ENCODE assay signal across 1 cellular context in the genomic region with DNA sequence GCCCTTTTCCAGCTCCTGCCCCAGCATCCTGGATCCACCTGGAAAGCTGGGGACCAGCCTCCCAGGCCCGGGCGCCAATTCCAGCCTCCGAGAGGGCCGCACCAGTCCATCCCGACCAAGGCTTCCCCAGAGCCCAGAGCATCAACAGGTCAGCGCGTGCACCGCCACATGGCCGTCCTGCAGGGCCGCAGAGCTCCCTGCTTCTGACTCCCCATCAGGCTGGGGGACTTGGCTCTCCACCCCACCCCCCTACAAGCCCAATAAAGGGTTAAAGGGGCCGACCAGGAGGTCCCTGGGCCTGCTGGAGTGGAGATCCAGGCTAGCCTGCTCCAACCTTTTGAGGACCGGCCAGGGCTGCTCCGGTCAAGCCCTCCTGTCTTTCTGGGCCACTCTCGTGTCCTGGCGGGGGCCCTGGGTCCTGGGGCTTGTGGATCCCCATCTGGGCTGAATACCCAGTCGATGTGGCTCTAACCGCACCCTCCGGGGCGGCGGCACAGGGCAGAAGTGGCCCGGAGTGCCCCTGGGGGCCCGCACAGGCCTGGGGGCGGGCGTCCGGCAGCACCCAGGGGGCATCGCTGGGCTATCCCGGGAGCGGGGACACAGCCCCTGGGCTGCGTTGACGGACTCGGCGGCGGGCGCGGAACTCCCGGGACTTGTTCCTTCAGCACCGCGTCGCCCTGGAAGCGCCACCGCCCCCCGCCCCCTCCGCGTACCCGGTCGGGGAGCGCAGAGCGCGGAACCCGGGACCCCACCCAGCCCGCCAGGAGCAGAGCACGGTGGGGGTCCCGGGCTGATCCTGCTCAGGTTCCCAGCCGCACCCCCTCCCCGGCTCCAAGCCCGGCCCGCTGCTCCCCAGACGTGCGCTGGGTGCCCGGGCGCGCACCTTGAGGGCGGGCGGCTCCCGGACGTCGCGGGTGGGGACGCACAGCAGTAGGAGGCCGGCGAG.
TF ChIP-seq lines count a peak whose summit lies in the region.

No MANE protein-coding gene starts in this region.

TF ChIP-seq in HepG2, 621 proteins besides CTCF, POLR2A, EP300 and RAD21 (continued from another document and continues in another):
- TF ChIP-seq NFAT5 (CRISPR knock-in tag; IDR thresholded peaks at IDR 0.05) (no peak), PCBP1 (IDR thresholded peaks at IDR 0.05; ENCODE audit: borderline replicate concordance, low read depth, low read length) (no peak), ZNF652 (CRISPR knock-in tag; IDR thresholded peaks at IDR 0.05; ENCODE audit: borderline replicate concordance, low read depth) (0 out of 2 replicates have a peak, but pooled peaks have one; percentile 44), ZNF260 (CRISPR knock-in tag; IDR thresholded peaks at IDR 0.05; ENCODE audit: borderline replicate concordance, low read depth) (no peak), ZFAT (CRISPR knock-in tag; conservative IDR thresholded peaks at IDR 0.05) (no peak), BRF2 (CRISPR knock-in tag; IDR thresholded peaks at IDR 0.05) (no peak), ZNF703 (CRISPR knock-in tag; IDR thresholded peaks at IDR 0.05; ENCODE audit: borderline replicate concordance) (no peak), MIER2 (CRISPR knock-in tag; IDR thresholded peaks at IDR 0.05) (no peak), SATB2 (CRISPR knock-in tag; IDR thresholded peaks at IDR 0.05) (no peak), HOXA5 (CRISPR knock-in tag; IDR thresholded peaks at IDR 0.05) (no peak), ZNF83 (CRISPR knock-in tag; IDR thresholded peaks at IDR 0.05; ENCODE audit: borderline replicate concordance) (no peak), FLYWCH1 (CRISPR knock-in tag; IDR thresholded peaks at IDR 0.05) (no peak), ZNF24 (IDR thresholded peaks at IDR 0.05) (no peak), NR3C1 (CRISPR knock-in tag; IDR thresholded peaks at IDR 0.05) (no peak), KDM5B (CRISPR knock-in tag; IDR thresholded peaks at IDR 0.05; ENCODE audit: borderline replicate concordance) (peak; percentile 42; the same call in 1 of the 2 replicates), MTERF4 (CRISPR knock-in tag; IDR thresholded peaks at IDR 0.05) (0 out of 2 replicates have a peak, but pooled peaks have one; percentile 63), CENPX (CRISPR knock-in tag; IDR thresholded peaks at IDR 0.05) (no peak), NFKBIZ (CRISPR knock-in tag; IDR thresholded peaks at IDR 0.05) (no peak), ZBTB20 (CRISPR knock-in tag; IDR thresholded peaks at IDR 0.05; ENCODE audit: borderline replicate concordance, low read depth) (no peak), REPIN1 (CRISPR knock-in tag; IDR thresholded peaks at IDR 0.05; ENCODE audit: borderline replicate concordance, low read depth) (no peak), KAT2B (IDR thresholded peaks at IDR 0.05; ENCODE audit: borderline replicate concordance, low read depth, low read length) (no peak), HNRNPH1 (optimal IDR thresholded peaks at IDR 0.05; ENCODE audit: low read depth, low read length) (no peak), SP1 (IDR thresholded peaks at IDR 0.05) (no peak), SP1 (CRISPR knock-in tag; IDR thresholded peaks at IDR 0.05) (no peak), NFYC (CRISPR knock-in tag; IDR thresholded peaks at IDR 0.05) (no peak), ZSCAN31 (CRISPR knock-in tag; IDR thresholded peaks at IDR 0.05; ENCODE audit: low read depth) (no peak), MIXL1 (CRISPR knock-in tag; IDR thresholded peaks at IDR 0.05) (no peak), ZNF792 (CRISPR knock-in tag; IDR thresholded peaks at IDR 0.05) (no peak), ZNF672 (CRISPR knock-in tag; IDR thresholded peaks at IDR 0.05) (no peak), ZNF264 (CRISPR knock-in tag; IDR thresholded peaks at IDR 0.05) (no peak), ZSCAN25 (CRISPR knock-in tag; IDR thresholded peaks at IDR 0.05) (peak; percentile 61), ZNF274 (CRISPR knock-in tag; IDR thresholded peaks at IDR 0.05) (no peak; the same call in none of the 2 replicates), SALL1 (CRISPR knock-in tag; IDR thresholded peaks at IDR 0.05) (0 out of 2 replicates have a peak, but pooled peaks have one; percentile 23), ZNF224 (CRISPR knock-in tag; IDR thresholded peaks at IDR 0.05) (no peak), RFXAP (CRISPR knock-in tag; IDR thresholded peaks at IDR 0.05; ENCODE audit: borderline replicate concordance) (no peak), AGO2 (optimal IDR thresholded peaks at IDR 0.05; ENCODE audit: low read depth, low read length) (no peak), ZNF180 (CRISPR knock-in tag; IDR thresholded peaks at IDR 0.05; ENCODE audit: borderline replicate concordance, low read depth) (no peak), MATR3 (CRISPR knock-in tag; IDR thresholded peaks at IDR 0.05) (no peak)
- TF ChIP-seq, protein P1, sequence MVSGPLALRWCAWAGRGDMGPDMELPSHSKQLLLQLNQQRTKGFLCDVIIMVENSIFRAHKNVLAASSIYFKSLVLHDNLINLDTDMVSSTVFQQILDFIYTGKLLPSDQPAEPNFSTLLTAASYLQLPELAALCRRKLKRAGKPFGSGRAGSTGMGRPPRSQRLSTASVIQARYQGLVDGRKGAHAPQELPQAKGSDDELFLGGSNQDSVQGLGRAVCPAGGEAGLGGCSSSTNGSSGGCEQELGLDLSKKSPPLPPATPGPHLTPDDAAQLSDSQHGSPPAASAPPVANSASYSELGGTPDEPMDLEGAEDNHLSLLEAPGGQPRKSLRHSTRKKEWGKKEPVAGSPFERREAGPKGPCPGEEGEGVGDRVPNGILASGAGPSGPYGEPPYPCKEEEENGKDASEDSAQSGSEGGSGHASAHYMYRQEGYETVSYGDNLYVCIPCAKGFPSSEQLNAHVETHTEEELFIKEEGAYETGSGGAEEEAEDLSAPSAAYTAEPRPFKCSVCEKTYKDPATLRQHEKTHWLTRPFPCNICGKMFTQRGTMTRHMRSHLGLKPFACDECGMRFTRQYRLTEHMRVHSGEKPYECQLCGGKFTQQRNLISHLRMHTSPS (CRISPR knock-in tag; IDR thresholded peaks at IDR 0.05; ENCODE audit: low read depth): no peak
- TF ChIP-seq, protein P2, sequence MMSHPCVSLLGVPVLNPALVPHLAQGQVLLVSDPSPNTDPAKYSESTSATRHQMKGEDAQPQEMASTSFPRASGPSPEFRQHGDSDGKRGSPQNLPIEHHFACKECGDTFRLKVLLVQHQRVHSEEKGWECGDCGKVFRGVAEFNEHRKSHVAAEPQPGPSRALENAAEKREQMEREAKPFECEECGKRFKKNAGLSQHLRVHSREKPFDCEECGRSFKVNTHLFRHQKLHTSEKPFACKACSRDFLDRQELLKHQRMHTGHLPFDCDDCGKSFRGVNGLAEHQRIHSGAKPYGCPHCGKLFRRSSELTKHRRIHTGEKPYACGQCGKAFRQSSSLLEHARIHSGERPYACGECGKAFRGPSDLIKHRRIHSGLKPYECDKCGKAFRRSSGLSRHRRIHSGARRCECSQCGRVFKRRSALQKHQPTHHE (CRISPR knock-in tag; IDR thresholded peaks at IDR 0.05; ENCODE audit: borderline replicate concordance): no peak
- TF ChIP-seq, protein P3, sequence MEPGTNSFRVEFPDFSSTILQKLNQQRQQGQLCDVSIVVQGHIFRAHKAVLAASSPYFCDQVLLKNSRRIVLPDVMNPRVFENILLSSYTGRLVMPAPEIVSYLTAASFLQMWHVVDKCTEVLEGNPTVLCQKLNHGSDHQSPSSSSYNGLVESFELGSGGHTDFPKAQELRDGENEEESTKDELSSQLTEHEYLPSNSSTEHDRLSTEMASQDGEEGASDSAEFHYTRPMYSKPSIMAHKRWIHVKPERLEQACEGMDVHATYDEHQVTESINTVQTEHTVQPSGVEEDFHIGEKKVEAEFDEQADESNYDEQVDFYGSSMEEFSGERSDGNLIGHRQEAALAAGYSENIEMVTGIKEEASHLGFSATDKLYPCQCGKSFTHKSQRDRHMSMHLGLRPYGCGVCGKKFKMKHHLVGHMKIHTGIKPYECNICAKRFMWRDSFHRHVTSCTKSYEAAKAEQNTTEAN (CRISPR knock-in tag; conservative IDR thresholded peaks at IDR 0.05): no peak
- TF ChIP-seq, protein P4, sequence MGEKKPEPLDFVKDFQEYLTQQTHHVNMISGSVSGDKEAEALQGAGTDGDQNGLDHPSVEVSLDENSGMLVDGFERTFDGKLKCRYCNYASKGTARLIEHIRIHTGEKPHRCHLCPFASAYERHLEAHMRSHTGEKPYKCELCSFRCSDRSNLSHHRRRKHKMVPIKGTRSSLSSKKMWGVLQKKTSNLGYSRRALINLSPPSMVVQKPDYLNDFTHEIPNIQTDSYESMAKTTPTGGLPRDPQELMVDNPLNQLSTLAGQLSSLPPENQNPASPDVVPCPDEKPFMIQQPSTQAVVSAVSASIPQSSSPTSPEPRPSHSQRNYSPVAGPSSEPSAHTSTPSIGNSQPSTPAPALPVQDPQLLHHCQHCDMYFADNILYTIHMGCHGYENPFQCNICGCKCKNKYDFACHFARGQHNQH (CRISPR knock-in tag; IDR thresholded peaks at IDR 0.05): no peak
- TF ChIP-seq, protein P5, sequence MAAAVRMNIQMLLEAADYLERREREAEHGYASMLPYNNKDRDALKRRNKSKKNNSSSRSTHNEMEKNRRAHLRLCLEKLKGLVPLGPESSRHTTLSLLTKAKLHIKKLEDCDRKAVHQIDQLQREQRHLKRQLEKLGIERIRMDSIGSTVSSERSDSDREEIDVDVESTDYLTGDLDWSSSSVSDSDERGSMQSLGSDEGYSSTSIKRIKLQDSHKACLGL (CRISPR knock-in tag; IDR thresholded peaks at IDR 0.05): no peak; the same call in 1 of the 2 replicates
- TF ChIP-seq, protein P6, sequence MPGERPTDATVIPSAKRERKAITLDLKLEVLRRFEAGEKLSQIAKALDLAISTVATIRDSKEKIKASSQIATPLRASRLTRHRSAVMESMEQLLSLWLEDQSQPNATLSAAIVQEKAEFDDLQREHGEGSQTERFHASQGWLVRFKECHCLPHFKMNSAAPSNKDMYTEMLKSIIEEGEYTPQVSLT (CRISPR knock-in tag; IDR thresholded peaks at IDR 0.05; ENCODE audit: borderline replicate concordance, low read depth): no peak
- TF ChIP-seq, protein P7, sequence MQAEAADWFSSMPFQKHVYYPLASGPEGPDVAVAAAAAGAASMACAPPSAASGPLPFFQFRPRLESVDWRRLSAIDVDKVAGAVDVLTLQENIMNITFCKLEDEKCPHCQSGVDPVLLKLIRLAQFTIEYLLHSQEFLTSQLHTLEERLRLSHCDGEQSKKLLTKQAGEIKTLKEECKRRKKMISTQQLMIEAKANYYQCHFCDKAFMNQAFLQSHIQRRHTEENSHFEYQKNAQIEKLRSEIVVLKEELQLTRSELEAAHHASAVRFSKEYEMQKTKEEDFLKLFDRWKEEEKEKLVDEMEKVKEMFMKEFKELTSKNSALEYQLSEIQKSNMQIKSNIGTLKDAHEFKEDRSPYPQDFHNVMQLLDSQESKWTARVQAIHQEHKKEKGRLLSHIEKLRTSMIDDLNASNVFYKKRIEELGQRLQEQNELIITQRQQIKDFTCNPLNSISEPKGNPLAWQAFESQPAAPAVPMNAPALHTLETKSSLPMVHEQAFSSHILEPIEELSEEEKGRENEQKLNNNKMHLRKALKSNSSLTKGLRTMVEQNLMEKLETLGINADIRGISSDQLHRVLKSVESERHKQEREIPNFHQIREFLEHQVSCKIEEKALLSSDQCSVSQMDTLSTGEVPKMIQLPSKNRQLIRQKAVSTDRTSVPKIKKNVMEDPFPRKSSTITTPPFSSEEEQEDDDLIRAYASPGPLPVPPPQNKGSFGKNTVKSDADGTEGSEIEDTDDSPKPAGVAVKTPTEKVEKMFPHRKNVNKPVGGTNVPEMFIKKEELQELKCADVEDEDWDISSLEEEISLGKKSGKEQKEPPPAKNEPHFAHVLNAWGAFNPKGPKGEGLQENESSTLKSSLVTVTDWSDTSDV (CRISPR knock-in tag; IDR thresholded peaks at IDR 0.05): no peak
